Comparison of ENCODE assay signal across 8 cellular contexts in genomic region chr3:123642182-123642956, GRCh38. TPM values are rescaled to one million over a fixed set of nuclear protein-coding genes. Genes with fewer than 3 reads are reported as not detected.
DNase-seq lines count a peak whose midpoint lies in the region; ATAC-seq and TF ChIP-seq lines count a peak whose summit lies in the region.

No MANE protein-coding gene starts in this region.

- intact Hi-C loops in A673 (cut with micrococcal nuclease; ENCODE audit: unreplicated experiment) = loop anchor here (1.0 kb wide), 1 partner anchor 77 kb away; no protein-coding TSS in a partner anchor

- H3K4me3 ChIP-seq in A673 (ENCODE audit: low read depth, low read length, poor library complexity, severe bottlenecking) = no peak overlapping the region

- in situ Hi-C loops in GM13976 (cut with MboI; ENCODE audit: low sequenced_read_pairs, unreplicated experiment) (no loop called here), T47D (cut with HindIII; ENCODE audit: low pct_unique_long_range_greater_than_20kb, low sequenced_read_pairs) (no loop called here)

- no peaks in the 10 kb centered on the region for H3K36me3 ChIP-seq in A673 (ENCODE audit: insufficient read depth, low read length, poor library complexity, severe bottlenecking)

- no peak overlapping the region for H3K27ac ChIP-seq in A673 (ENCODE audit: low read depth, low read length, poor library complexity, severe bottlenecking)

- H3K4me1 ChIP-seq in A673 (ENCODE audit: insufficient read depth, low read length, poor library complexity, severe bottlenecking) = no peaks in the 10 kb centered on the region

- no peaks in the 10 kb centered on the region for H3K27me3 ChIP-seq in A673 (replicated peaks; ENCODE audit: insufficient read depth, low read depth, low read length, poor library complexity)

- CTCF ChIA-PET in A673 (lab: Charles Lee) = interaction anchor here (0.6 to 2.3 kb wide), 10 partner anchors 9 to 148 kb away, joined by 3 to 12 read pairs (median 4); no protein-coding TSS in a partner anchor

- peak; percentile 68 for ATAC-seq in HG02870 (IDR thresholded peaks at IDR 0.05; ENCODE audit: unreplicated experiment)

- no TSS peak for BruUV-seq in A673 (replicated peaks; lab: Mats Ljungman, UMichigan)

- peak; percentile 92 for DNase-seq in A673 (ENCODE audit: low spot score)
- DNase-seq in GM13976 (ENCODE audit: low spot score) = peak; percentile 81
- peak; percentile 77 for DNase-seq in NCI-H1694 treated with DMSO at 0.1 percent for 48 hours (lab: John Stamatoyannopoulos, UW)
- peak; percentile 72 for DNase-seq in T1000 (lab: John Stamatoyannopoulos, UW)
- peak; percentile 31 to 90 for DNase-seq in T47D (ENCODE audit: low read depth in 1 of 2, low spot score in 1 of 2)
- peak; percentile 88 for DNase-seq in kidney glomerular epithelial cell (lab: John Stamatoyannopoulos, UW)
- peak; percentile 55 to 68 for DNase-seq in stimulated activated CD4-positive, alpha-beta T cell treated with anti-CD3 and anti-CD28 coated beads, Interleukin-2, amount 100 ng/mL, for 24 hours

- POLR2A ChIA-PET in A673 (lab: Charles Lee; ENCODE audit: low non-redundant PET) = no interaction called here

- peak; percentile 97 for TF ChIP-seq CTCF in A673 (conservative IDR thresholded peaks at IDR 0.05; ENCODE audit: low read depth, low read length)
- peak; percentile 55 for TF ChIP-seq CTCF in GM13976 (IDR thresholded peaks at IDR 0.05; ENCODE audit: borderline replicate concordance, control extremely low read depth, extremely low read depth, insufficient read depth, missing control alignments)

- H3K9me3 ChIP-seq in A673 (ENCODE audit: low read depth, low read length, poor library complexity, severe bottlenecking) = no peaks in the 10 kb centered on the region

RNA-seq across cellular contexts. Expression of gene HACD2, which starts 57.5 kb away (rescaled TPM):
- total RNA-seq in A673 (2021) = 45.4 and 49.3 TPM in 2 replicates
